13 cellular contexts compared by ENCODE assay signal in genomic region chr2:214837466-214837865, GRCh38. TPM values are rescaled to one million over a fixed set of nuclear protein-coding genes. Genes with fewer than 3 reads are reported as not detected.
A peak's percentile ranks its signal among the peaks of the same experiment; 100 is the strongest.
DNase-seq lines count a peak whose midpoint lies in the region.
"Had no signal": no experiment of that assay in that cellular context is flagged by ENCODE, and none has a peak within 500 bp of the region (broad histone marks: within the 10 kb centered on the region; RNA-seq: fewer than 3 reads in every experiment).

No MANE protein-coding gene starts in this region.

- no peak overlapping the region for H3K9ac ChIP-seq in NT2/D1 (ENCODE audit: insufficient read length, low read depth)
- H3K9ac ChIP-seq: BLaER1 had no signal

- no peaks in the 10 kb centered on the region for H3K4me1 ChIP-seq in NT2/D1 (ENCODE audit: insufficient read depth, insufficient read length)
- H3K4me1 ChIP-seq: BLaER1 had no signal

- no peaks in the 10 kb centered on the region for H3K27me3 ChIP-seq in H7 (ENCODE audit: control insufficient read depth, insufficient read depth, low read length)
- no peaks in the 10 kb centered on the region for H3K27me3 ChIP-seq in NT2/D1 (ENCODE audit: insufficient read depth, insufficient read length)
- H3K27me3 ChIP-seq: BLaER1 had no signal

- H3K4me3 ChIP-seq in H7 (ENCODE audit: insufficient read depth, low read depth, low read length), result no peak overlapping the region
- H3K4me3 ChIP-seq in NT2/D1 (ENCODE audit: insufficient read length, low read depth), result no peak overlapping the region
- H3K4me3 ChIP-seq: BLaER1 had no signal

- no peaks in the 10 kb centered on the region for H3K36me3 ChIP-seq in H7 (replicated peaks; ENCODE audit: control insufficient read depth, insufficient read depth, low read length)
- H3K36me3 ChIP-seq in NT2/D1 (ENCODE audit: insufficient read depth, insufficient read length, low read length), result no peaks in the 10 kb centered on the region
- H3K36me3 ChIP-seq: BLaER1 had no signal

- DNase-seq in H7 (peak; percentile 43), NT2/D1 (ENCODE audit: low read depth, low spot score) (peak; percentile 66), iPS DF 4.7 (ENCODE audit: extremely low read depth, low spot score) (peak; percentile 79), DMS53 (lab: John Stamatoyannopoulos, UW) (no peak), NCI-H1105 (lab: John Stamatoyannopoulos, UW) (no peak), COLO668 (lab: John Stamatoyannopoulos, UW; ENCODE audit: unreplicated experiment) (no peak)
- no peak for DNase-seq in activated CD4-positive, alpha-beta T cell treated with anti-CD3 and anti-CD28 coated beads for 4 hours
- DNase-seq: 8988T; Calu3; CD4-positive, alpha-beta memory T cell; DND-41; HFFc6 had no signal

- peaks cover 18% of the 10 kb centered on the region for H3K9me3 ChIP-seq in NT2/D1 (ENCODE audit: insufficient read depth, low read length)

RNA-seq across cellular contexts. Expression of gene BARD1, which starts 28.0 kb away (rescaled TPM):
- 21.8 and 24.6 TPM in 2 replicates for total RNA-seq in H7 (2014; rRNA removed; shearing (Covaris generic))

Comparison
In these comparisons a context has a peak if more than half of its experiments do, and no peak if none do; other contexts are left out.
1. DNase-seq: peak in H7 (single experiment), NT2/D1 (single experiment) and iPS DF 4.7 (single experiment); none in DMS53 (single experiment), NCI-H1105 (single experiment), COLO668 (single experiment) and activated CD4-positive, alpha-beta T cell treated with anti-CD3 and anti-CD28 coated beads for 4 hours (0 of 2).